In genomic region chr4:132865922-132866321, GRCh38 we compare ENCODE assay signal across 2 cellular contexts.
TF ChIP-seq lines count a peak whose summit lies in the region.

No MANE protein-coding gene starts in this region.

TF ChIP-seq in K562, 482 proteins besides CTCF, POLR2A, EP300 and RAD21 (continued from another document):
- TF ChIP-seq FOS (IDR thresholded peaks at IDR 0.05; ENCODE audit: extremely low read depth, insufficient read length) (no peak), C11orf30 (IDR thresholded peaks at IDR 0.05; ENCODE audit: low read depth) (peak; percentile 73; the same call in 1 of the 2 replicates), MAFF (IDR thresholded peaks at IDR 0.05; ENCODE audit: low read length) (peak; percentile 93), MAFK (IDR thresholded peaks at IDR 0.05; ENCODE audit: low read length) (peak; percentile 95)

TF ChIP-seq in HEK293T, 16 proteins besides CTCF, POLR2A, EP300 and RAD21 (continued from another document):
- no peak for TF ChIP-seq PKNOX1 (IDR thresholded peaks at IDR 0.05)
- TF ChIP-seq FOXK2 (IDR thresholded peaks at IDR 0.05): no peak
- no peak for TF ChIP-seq NFRKB (IDR thresholded peaks at IDR 0.05)
- TF ChIP-seq FOXM1 (IDR thresholded peaks at IDR 0.05; ENCODE audit: borderline replicate concordance): no peak
- TF ChIP-seq SUZ12 (IDR thresholded peaks at IDR 0.05): no peak
- no peak for TF ChIP-seq SP1 (IDR thresholded peaks at IDR 0.05)
- no peak for TF ChIP-seq L3MBTL2 (conservative IDR thresholded peaks at IDR 0.05)
- TF ChIP-seq CTBP1 (IDR thresholded peaks at IDR 0.05; ENCODE audit: borderline replicate concordance): no peak
- no peak for TF ChIP-seq LEF1 (IDR thresholded peaks at IDR 0.05; ENCODE audit: borderline replicate concordance)
- no peak for TF ChIP-seq ELF4 (IDR thresholded peaks at IDR 0.05)
- no peak for TF ChIP-seq FOXA1 (IDR thresholded peaks at IDR 0.05)
- TF ChIP-seq TARDBP (IDR thresholded peaks at IDR 0.05): no peak
- no peak for TF ChIP-seq HDGF (IDR thresholded peaks at IDR 0.05; ENCODE audit: borderline replicate concordance)
